In the genomic region with DNA sequence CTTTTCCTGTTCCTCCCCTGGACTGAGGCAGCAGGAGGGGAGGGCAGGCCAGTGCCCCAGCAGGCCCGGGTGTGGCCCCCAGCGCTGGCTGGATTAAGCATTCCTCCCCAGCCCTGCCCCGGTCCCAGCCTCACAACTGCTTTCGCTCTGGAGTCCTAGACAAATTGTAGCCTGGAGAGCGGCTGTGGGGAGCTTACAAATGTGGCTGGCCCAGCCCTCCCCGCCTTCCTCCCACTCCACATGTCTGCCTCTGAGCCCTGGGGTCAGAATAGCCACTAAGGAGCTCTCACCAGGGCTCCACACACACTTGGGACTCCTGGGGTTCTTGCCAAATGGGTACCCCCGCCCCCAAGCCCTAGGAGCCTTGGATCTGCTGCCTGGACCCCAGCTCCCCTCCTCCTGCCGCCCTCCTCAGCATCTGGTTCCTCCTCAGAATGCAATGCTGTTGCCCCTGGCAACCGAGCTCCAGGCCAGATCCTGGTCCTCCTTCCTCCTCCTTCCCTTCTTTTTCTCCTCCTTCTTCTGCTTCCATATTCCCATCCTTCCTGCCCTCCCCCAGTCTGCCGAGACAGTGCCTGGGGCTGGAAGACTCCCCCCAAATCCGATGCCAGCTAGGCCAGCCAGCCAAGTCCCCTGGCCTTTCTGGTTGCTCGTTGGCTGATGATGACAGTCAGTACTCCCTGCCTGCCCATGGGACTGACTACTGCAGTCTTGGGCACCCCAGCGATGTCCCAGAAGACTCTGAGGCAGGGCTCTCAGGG, we compare ENCODE assay signal across 10 cellular contexts.
DNase-seq lines count a peak whose midpoint lies in the region; ATAC-seq and TF ChIP-seq lines count a peak whose summit lies in the region.
"Had no signal": no experiment of that assay in that cellular context is flagged by ENCODE, and none has a peak within 500 bp of the region (broad histone marks: within the 10 kb centered on the region; RNA-seq: fewer than 3 reads in every experiment).

No MANE protein-coding gene starts in this region.

- H3K4me3 Mint-ChIP-seq in stimulated activated naive B cell treated with anti-CD40 and anti-IgM and Interleukin-4, amounts not matched to agents 10 μg/mL and 1 μg/mL and 100 μg/mL, for 72 hours, result no peak overlapping the region

- ATAC-seq in left lung (peak; percentile 28), GM21390 (IDR thresholded peaks at IDR 0.05; ENCODE audit: unreplicated experiment) (no peak)
- ATAC-seq in stimulated activated naive B cell treated with anti-CD40 and anti-IgM and Interleukin-4, amounts not matched to agents 10 μg/mL and 1 μg/mL and 100 μg/mL, for 72 hours (replicated peaks), result no peak

- peaks cover 53 to 57% of the 10 kb centered on the region in 2 donors for H3K4me1 Mint-ChIP-seq in stimulated activated naive B cell treated with anti-CD40 and anti-IgM and Interleukin-4, amounts not matched to agents 10 μg/mL and 1 μg/mL and 100 μg/mL, for 72 hours

- H3K27ac Mint-ChIP-seq in stimulated activated naive B cell treated with anti-CD40 and anti-IgM and Interleukin-4, amounts not matched to agents 10 μg/mL and 1 μg/mL and 100 μg/mL, for 72 hours, result peak overlapping the region; percentile 37

- H3K9me3 ChIP-seq in left lung (no peaks in the 10 kb centered on the region), A673 (ENCODE audit: low read depth, low read length, poor library complexity, severe bottlenecking) (no peaks in the 10 kb centered on the region)

- no TSS peak for BruUV-seq in A673 (replicated peaks; lab: Mats Ljungman, UMichigan)

- H3K27ac ChIP-seq in left lung (no peak overlapping the region), A673 (ENCODE audit: low read depth, low read length, poor library complexity, severe bottlenecking) (no peak overlapping the region)

- H3K27me3 ChIP-seq in left lung, result no peaks in the 10 kb centered on the region
- no peaks in the 10 kb centered on the region for H3K27me3 ChIP-seq in A673 (replicated peaks; ENCODE audit: insufficient read depth, low read depth, low read length, poor library complexity)

- peaks cover 0 to 3% of the 10 kb centered on the region in 2 donors for H3K36me3 Mint-ChIP-seq in stimulated activated naive B cell treated with anti-CD40 and anti-IgM and Interleukin-4, amounts not matched to agents 10 μg/mL and 1 μg/mL and 100 μg/mL, for 72 hours

- H3K27me3 Mint-ChIP-seq in stimulated activated naive B cell treated with anti-CD40 and anti-IgM and Interleukin-4, amounts not matched to agents 10 μg/mL and 1 μg/mL and 100 μg/mL, for 72 hours, result peaks cover 0 to 4% of the 10 kb centered on the region in 2 donors

- CTCF ChIA-PET in A673 (lab: Charles Lee), result interaction anchor here (3.1 kb wide), 1 partner anchor 422 kb away, joined by 40 read pairs; no protein-coding TSS in a partner anchor

- H3K4me1 ChIP-seq in left lung (peaks cover 17% of the 10 kb centered on the region in 2 donors), A673 (ENCODE audit: insufficient read depth, low read length, poor library complexity, severe bottlenecking) (peaks cover 10% of the 10 kb centered on the region)

- no peaks in the 10 kb centered on the region for H3K9me3 Mint-ChIP-seq in stimulated activated naive B cell treated with anti-CD40 and anti-IgM and Interleukin-4, amounts not matched to agents 10 μg/mL and 1 μg/mL and 100 μg/mL, for 72 hours
- H3K9me3 Mint-ChIP-seq: T-helper 1 cell treated with Interleukin-12 subunit alpha and Interleukin-12 subunit beta and Interleukin-4 antibody, amounts not matched to agents 30 μg/mL and 1 μg/mL, for 36 hours had no signal

- DNase-seq in NCI-H524 treated with DMSO at 0.1 percent for 48 hours (lab: John Stamatoyannopoulos, UW) (peak; percentile 15), ecto neural progenitor cell (ENCODE audit: low spot score) (peak; percentile 71), left lung (peak; percentile 45 to 79), A673 (ENCODE audit: low spot score) (no peak), ureter (ENCODE audit: low spot score) (no peak), NAMALWA (ENCODE audit: low spot score) (no peak)
- no peak for DNase-seq in stimulated activated naive B cell treated with anti-CD40 and anti-IgM and Interleukin-4, amounts not matched to agents 10 μg/mL and 1 μg/mL and 100 μg/mL, for 72 hours
- DNase-seq: NCI-H2107 had no signal

- TF ChIP-seq CTCF in left lung (IDR thresholded peaks at IDR 0.05), result no peak
- no peak for TF ChIP-seq CTCF in A673 (conservative IDR thresholded peaks at IDR 0.05; ENCODE audit: low read depth, low read length)

- intact Hi-C loops in left lung (cut with DNase I) (loop anchor here in 1 of 2 donors (10.0 kb wide), 1 partner anchor 427 kb away; no protein-coding TSS in a partner anchor), A673 (cut with micrococcal nuclease; ENCODE audit: unreplicated experiment) (loop anchor here (2.0 to 5.0 kb wide), 3 partner anchors 331 to 514 kb away; no protein-coding TSS in a partner anchor)

- no peaks in the 10 kb centered on the region for H3K36me3 ChIP-seq in left lung
- H3K36me3 ChIP-seq in A673 (ENCODE audit: insufficient read depth, low read length, poor library complexity, severe bottlenecking), result no peaks in the 10 kb centered on the region

- POLR2A ChIA-PET in A673 (lab: Charles Lee; ENCODE audit: low non-redundant PET), result no interaction called here

- H3K4me3 ChIP-seq in left lung (no peak overlapping the region), A673 (ENCODE audit: low read depth, low read length, poor library complexity, severe bottlenecking) (no peak overlapping the region)

Comparison
In these comparisons a context has a peak if more than half of its experiments do, and no peak if none do; other contexts are left out.
1. DNase-seq: peak in NCI-H524 treated with DMSO at 0.1 percent for 48 hours (single experiment), ecto neural progenitor cell (single experiment) and left lung (2 of 2); none in stimulated activated naive B cell treated with anti-CD40 and anti-IgM and Interleukin-4, amounts not matched to agents 10 μg/mL and 1 μg/mL and 100 μg/mL, for 72 hours (single experiment), A673 (single experiment), ureter (single experiment) and NAMALWA (single experiment).